In genomic region chr7:75943864-75944263, GRCh38 we compare ENCODE assay signal across 18 cellular contexts. TPM values are rescaled to one million over a fixed set of nuclear protein-coding genes. Genes with fewer than 3 reads are reported as not detected.
DNase-seq lines count a peak whose midpoint lies in the region; ATAC-seq and TF ChIP-seq lines count a peak whose summit lies in the region.
"Had no signal": no experiment of that assay in that cellular context is flagged by ENCODE, and none has a peak within 500 bp of the region (broad histone marks: within the 10 kb centered on the region; RNA-seq: fewer than 3 reads in every experiment).

No MANE protein-coding gene starts in this region.

- no peaks in the 10 kb centered on the region for H3K27me3 Mint-ChIP-seq in activated T-cell treated with anti-CD3 and anti-CD28 coated beads, Interleukin-2, amount 50 U/mL, for 4 hours (ENCODE audit: low read depth)
- H3K27me3 Mint-ChIP-seq: activated naive CD8-positive, alpha-beta T cell; IgD-negative memory B cell had no signal

- H3K36me3 Mint-ChIP-seq in activated T-cell treated with anti-CD3 and anti-CD28 coated beads, Interleukin-2, amount 50 U/mL, for 4 hours (ENCODE audit: insufficient read depth): peaks cover 12% of the 10 kb centered on the region

- in situ Hi-C loops in Caki2 (cut with HindIII; ENCODE audit: low pct_unique_long_range_greater_than_20kb, low sequenced_read_pairs): no loop called here

- DNase-seq in Caki2 (ENCODE audit: low read depth) (peak; percentile 70), LoVo (ENCODE audit: low spot score) (peak; percentile 83), epithelial cell of esophagus (ENCODE audit: low read depth) (peak; percentile 98), mucosa of gallbladder (ENCODE audit: low spot score) (peak; percentile 69), NCI-H2196 (lab: John Stamatoyannopoulos, UW; ENCODE audit: unreplicated experiment) (no peak)
- no peak for DNase-seq in activated T-cell treated with anti-CD3 and anti-CD28 coated beads, Interleukin-2, amount 50 U/mL, for 4 hours
- DNase-seq: cerebellar nuclear complex; DND-41; NCI-H146; NCI-H524 treated with DMSO at 0.1 percent for 48 hours; stimulated activated CD4-positive, alpha-beta T cell treated with anti-CD3 and anti-CD28 coated beads, Interleukin-1b, Interleukin-23, amount 100 ng/mL, for 48 hours; uterus had no signal

- H3K4me3 ChIP-seq in epithelial cell of esophagus (ENCODE audit: low read length): no peak overlapping the region
- H3K4me3 ChIP-seq: prostate gland, uterus had no signal

- H3K9me3 Mint-ChIP-seq in activated T-cell treated with anti-CD3 and anti-CD28 coated beads, Interleukin-2, amount 50 U/mL, for 4 hours: no peaks in the 10 kb centered on the region
- H3K9me3 Mint-ChIP-seq: IgD-negative memory B cell had no signal

- H3K4me1 Mint-ChIP-seq in activated T-cell treated with anti-CD3 and anti-CD28 coated beads, Interleukin-2, amount 50 U/mL, for 4 hours (ENCODE audit: low read depth): peaks cover 2% of the 10 kb centered on the region

- H3K4me3 Mint-ChIP-seq in activated T-cell treated with anti-CD3 and anti-CD28 coated beads, Interleukin-2, amount 50 U/mL, for 4 hours: no peak overlapping the region
- H3K4me3 Mint-ChIP-seq: activated naive CD8-positive, alpha-beta T cell; IgD-negative memory B cell had no signal

- TF ChIP-seq CTCF in epithelial cell of esophagus (IDR thresholded peaks at IDR 0.05; ENCODE audit: insufficient read depth, low read depth, low read length, missing control alignments): no peak

- ATAC-seq in HG02759 (IDR thresholded peaks at IDR 0.05; ENCODE audit: unreplicated experiment): no peak
- no peak for ATAC-seq in HG02610 (IDR thresholded peaks at IDR 0.05; ENCODE audit: unreplicated experiment)
- ATAC-seq in activated T-cell treated with anti-CD3 and anti-CD28 coated beads, Interleukin-2, amount 50 U/mL, for 4 hours: no peak
- ATAC-seq: Right ventricle myocardium inferior had no signal

RNA-seq across cellular contexts. Expression of gene POR, which starts 28.9 kb away (rescaled TPM):
- 94.8 and 144 TPM in 2 replicates for total RNA-seq in Caki2 (2014; rRNA removed; shearing (Covaris generic); ENCODE audit: low replicate concordance)
- total RNA-seq in mucosa of gallbladder: 195 TPM
- 10 to 100 TPM; 40.8 to 63.6 (median 57.7) TPM for total RNA-seq in activated T-cell treated with anti-CD3 and anti-CD28 coated beads, Interleukin-2, amount 50 U/mL, for 4 hours

RNA-seq across cellular contexts. Expression of gene TMEM120A, which starts 50.5 kb away (rescaled TPM):
- 28.8 and 36.5 TPM in 2 replicates for total RNA-seq in Caki2 (2014; rRNA removed; shearing (Covaris generic); ENCODE audit: low replicate concordance)
- total RNA-seq in mucosa of gallbladder: 69.1 TPM
- 10 to 100 TPM; 20.4 to 26.6 (median 20.6) TPM for total RNA-seq in activated T-cell treated with anti-CD3 and anti-CD28 coated beads, Interleukin-2, amount 50 U/mL, for 4 hours

Comparison
In these comparisons a context has a peak if more than half of its experiments do, and no peak if none do; other contexts are left out.
1. DNase-seq: peak in Caki2 (single experiment), LoVo (single experiment), epithelial cell of esophagus (single experiment) and mucosa of gallbladder (single experiment); none in NCI-H2196 (single experiment) and activated T-cell treated with anti-CD3 and anti-CD28 coated beads, Interleukin-2, amount 50 U/mL, for 4 hours (single experiment).